ENCODE assay signal across 10 cellular contexts in the genomic region with DNA sequence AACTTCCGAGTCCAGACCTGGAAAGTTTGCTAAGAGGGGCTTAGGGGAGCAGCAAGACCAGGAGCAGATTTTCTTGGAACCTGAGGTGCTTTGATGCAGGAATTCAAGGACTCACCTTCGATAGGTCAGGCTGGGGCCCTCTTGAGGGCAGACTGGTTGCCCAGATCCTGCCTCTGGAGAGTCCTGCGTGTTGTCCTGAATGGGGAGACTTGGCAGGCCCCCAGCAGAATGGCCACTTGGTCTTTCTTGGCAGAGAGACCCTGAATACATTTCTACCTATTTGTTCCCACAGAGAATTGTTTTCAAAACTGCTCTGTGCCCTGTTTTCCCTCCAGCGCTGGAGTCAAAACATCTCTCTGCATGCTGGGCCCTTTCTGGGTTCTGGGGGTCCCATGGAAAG. TPM values are rescaled to one million over a fixed set of nuclear protein-coding genes. Genes with fewer than 3 reads are reported as not detected.
DNase-seq lines count a peak whose midpoint lies in the region; ATAC-seq, FAIRE-seq and TF ChIP-seq lines count a peak whose summit lies in the region.
"Had no signal": no experiment of that assay in that cellular context is flagged by ENCODE, and none has a peak within 500 bp of the region (broad histone marks: within the 10 kb centered on the region; RNA-seq: fewer than 3 reads in every experiment).

No MANE protein-coding gene starts in this region.

- H3K9ac ChIP-seq in GM12878 (ENCODE audit: control insufficient read depth, insufficient read depth, low read length), result no peak overlapping the region; the same call in 1 of the 2 replicates

- peaks cover 0 to 7% (median 0%) of the 10 kb centered on the region in 9 donors for H3K36me3 ChIP-seq in heart left ventricle
- peaks cover 2 to 5% of the 10 kb centered on the region in 2 experiments; a peak in 3 of 4 replicates for H3K36me3 ChIP-seq in GM12878 (ENCODE audit: control insufficient read depth in 2 of 2, insufficient read depth in 2 of 2, low read length in 1 of 2)

- in situ Hi-C loops in GM12878 (cut with MboI), result loop anchor here (5.0 to 25.0 kb wide), 4 partner anchors 104 to 1281 kb away; a partner anchor contains a TSS

- H3K9me3 ChIP-seq in heart left ventricle, result no peaks in the 10 kb centered on the region
- H3K9me3 ChIP-seq in GM12878 (replicated peaks; ENCODE audit: control insufficient read depth, insufficient read depth, low read length), result no peaks in the 10 kb centered on the region

- CTCF ChIA-PET in GM12878 (lab: Yijun Ruan, JAX), result interaction anchor here (0.7 to 1.5 kb wide), 5 partner anchors 13 to 158 kb away, joined by 3 to 6 read pairs (median 3); no protein-coding TSS in a partner anchor

- peak in 2 of 5 donors; percentile 76 to 81 for DNase-seq in heart left ventricle
- no peak for DNase-seq in left cardiac atrium
- DNase-seq in GM12878 (ENCODE audit: low read depth, low spot score), result no peak
- no peak for DNase-seq in SHP77 (lab: John Stamatoyannopoulos, UW)
- no peak for DNase-seq in mesothelial cell of epicardium (ENCODE audit: low spot score in 2 of 2, unreplicated experiment in 2 of 2)
- DNase-seq: NCI-H146, occipital lobe had no signal

- FAIRE-seq in GM12878 (lab: Jason Lieb, UNC), result no peak

- H3K27ac Mint-ChIP-seq in nephron (peak overlapping the region in 1 of 3 experiments; percentile 21), mesothelial cell of epicardium (no peak overlapping the region)

- POLR2A ChIA-PET in GM12878 (lab: Charles Lee), result interaction anchor here (0.6 to 1.2 kb wide), 3 partner anchors 26 to 181 kb away, joined by 4 read pairs; no protein-coding TSS in a partner anchor

- H3K4me3 ChIP-seq in heart left ventricle, result peak overlapping the region in 1 of 12 donors; percentile 6
- H3K4me3 ChIP-seq in GM12878, result peak overlapping the region; percentile 91

- peaks cover 3 to 76% (median 70%) of the 10 kb centered on the region in 12 donors for H3K4me1 ChIP-seq in heart left ventricle
- peaks cover 51% of the 10 kb centered on the region for H3K4me1 ChIP-seq in GM12878 (ENCODE audit: control insufficient read depth, insufficient read depth, low read length)

- WGBS in heart left ventricle, 4 donors, result 38 to 49% (median 41%) methylated on average over 4 of the region's 4 CpGs
- WGBS in GM12878 (ENCODE audit: insufficient coverage, insufficient replicate concordance, low lambda C conversion rate, missing lambda C conversion rate), result 71% methylated on average over 4 of the region's 4 CpGs

- peaks cover 46% of the 10 kb centered on the region for H3K4me1 Mint-ChIP-seq in nephron
- H3K4me1 Mint-ChIP-seq in mesothelial cell of epicardium, result peaks cover 14% of the 10 kb centered on the region

- no peak for TF ChIP-seq RAD21 in GM12878 (IDR thresholded peaks at IDR 0.05; ENCODE audit: insufficient read depth, low read depth, low read length)

- ATAC-seq in heart left ventricle (no peak), left cardiac atrium (no peak), GM12878 (no peak), GM19035 (IDR thresholded peaks at IDR 0.05; ENCODE audit: unreplicated experiment) (no peak)
- ATAC-seq in activated CD4-positive, CD25-positive, alpha-beta regulatory T cell treated with anti-CD3 and anti-CD28 coated beads, Interleukin-2, amount 50 U/mL, for 24 hours, result no peak

- peak overlapping the region; percentile 85 for H3K4me2 ChIP-seq in GM12878 (ENCODE audit: control insufficient read depth, insufficient read depth)

- H3K27me3 Mint-ChIP-seq in nephron (ENCODE audit: low read depth) (peaks cover 3% of the 10 kb centered on the region), mesothelial cell of epicardium (ENCODE audit: low read depth) (no peaks in the 10 kb centered on the region)

- RAD21 ChIA-PET in GM12878 (lab: Charles Lee; ENCODE audit: unreplicated experiment), result interaction anchor here (1.0 to 2.8 kb wide), 6 partner anchors 12 to 158 kb away, joined by 3 to 18 read pairs (median 6); no protein-coding TSS in a partner anchor

- no peak for TF ChIP-seq EP300 in GM12878 (IDR thresholded peaks at IDR 0.05; ENCODE audit: borderline replicate concordance in 1 of 2, control insufficient read depth in 1 of 2, low read depth in 2 of 2, low read length in 2 of 2)

- TF ChIP-seq POLR2A in heart left ventricle (IDR thresholded peaks at IDR 0.05) (no peak), GM12878 (IDR thresholded peaks at IDR 0.05; ENCODE audit: low read depth, low read length) (no peak)

- H3K79me2 ChIP-seq in GM12878 (ENCODE audit: control insufficient read depth, insufficient read depth, low read length), result peaks cover 90% of the 10 kb centered on the region

- SMC1A ChIA-PET in GM12878 (lab: Charles Lee; ENCODE audit: uncharacterized antibody, unreplicated experiment), result interaction anchor here (0.8 to 2.3 kb wide), 7 partner anchors 8 to 157 kb away, joined by 3 to 8 read pairs (median 4); no protein-coding TSS in a partner anchor

- H3K9me3 Mint-ChIP-seq in nephron (no peaks in the 10 kb centered on the region), mesothelial cell of epicardium (no peaks in the 10 kb centered on the region)

- peaks cover 8% of the 10 kb centered on the region for H4K20me1 ChIP-seq in GM12878 (ENCODE audit: control insufficient read depth, insufficient read depth)

- TF ChIP-seq CTCF in heart left ventricle (IDR thresholded peaks at IDR 0.05), result no peak
- TF ChIP-seq CTCF in GM12878 (IDR thresholded peaks at IDR 0.05 in 2 of 3, conservative IDR thresholded peaks at IDR 0.05 in 1 of 3; ENCODE audit: control insufficient read depth in 2 of 3, extremely low read depth in 1 of 3, insufficient read depth in 1 of 3, low read depth in 3 of 3, low read length in 3 of 3), result no peak
- TF ChIP-seq CTCF in nephron (IDR thresholded peaks at IDR 0.05; ENCODE audit: unreplicated experiment in 3 of 3), result no peak
- TF ChIP-seq CTCF in mesothelial cell of epicardium (IDR thresholded peaks at IDR 0.05; ENCODE audit: unreplicated experiment), result no peak

- no TSS peak for BruUV-seq in GM12878 (replicated peaks; lab: Mats Ljungman, UMichigan)

- H3K27ac ChIP-seq in heart left ventricle, result peak overlapping the region; percentile 14 to 100 (median 99)
- peak overlapping the region; percentile 87 for H3K27ac ChIP-seq in GM12878 (ENCODE audit: control insufficient read depth, insufficient read depth)

- H3K27me3 ChIP-seq in heart left ventricle, result no peaks in the 10 kb centered on the region
- no peaks in the 10 kb centered on the region for H3K27me3 ChIP-seq in GM12878 (replicated peaks in 1 of 2; ENCODE audit: control insufficient read depth in 2 of 2, insufficient read depth in 2 of 2, low read length in 1 of 2)

- no peak overlapping the region for H2AFZ ChIP-seq in GM12878 (ENCODE audit: control insufficient read depth, low read depth, low read length)

- H3K36me3 Mint-ChIP-seq in nephron (ENCODE audit: low read depth) (no peaks in the 10 kb centered on the region), mesothelial cell of epicardium (no peaks in the 10 kb centered on the region)

- intact Hi-C loops in heart left ventricle (cut with DNase I), result loop anchor here in 2 of 10 donors (5.0 kb wide), 2 partner anchors 36 to 106 kb away; no protein-coding TSS in a partner anchor
- intact Hi-C loops in left cardiac atrium (cut with DNase I), result loop anchor here in 1 of 2 donors (10.0 kb wide), 1 partner anchor 64 kb away; no protein-coding TSS in a partner anchor
- intact Hi-C loops in GM12878 (cut with micrococcal nuclease; ENCODE audit: unreplicated experiment), result no loop called here

- H3K4me3 Mint-ChIP-seq in nephron (peak overlapping the region in 2 of 3 experiments; percentile 80 to 89), mesothelial cell of epicardium (no peak overlapping the region)

TF ChIP-seq in GM12878, 131 proteins besides CTCF, POLR2A, EP300 and RAD21:
- TF ChIP-seq, protein P1, sequence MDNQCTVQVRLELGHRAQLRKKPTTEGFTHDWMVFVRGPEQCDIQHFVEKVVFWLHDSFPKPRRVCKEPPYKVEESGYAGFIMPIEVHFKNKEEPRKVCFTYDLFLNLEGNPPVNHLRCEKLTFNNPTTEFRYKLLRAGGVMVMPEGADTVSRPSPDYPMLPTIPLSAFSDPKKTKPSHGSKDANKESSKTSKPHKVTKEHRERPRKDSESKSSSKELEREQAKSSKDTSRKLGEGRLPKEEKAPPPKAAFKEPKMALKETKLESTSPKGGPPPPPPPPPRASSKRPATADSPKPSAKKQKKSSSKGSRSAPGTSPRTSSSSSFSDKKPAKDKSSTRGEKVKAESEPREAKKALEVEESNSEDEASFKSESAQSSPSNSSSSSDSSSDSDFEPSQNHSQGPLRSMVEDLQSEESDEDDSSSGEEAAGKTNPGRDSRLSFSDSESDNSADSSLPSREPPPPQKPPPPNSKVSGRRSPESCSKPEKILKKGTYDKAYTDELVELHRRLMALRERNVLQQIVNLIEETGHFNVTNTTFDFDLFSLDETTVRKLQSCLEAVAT (IDR thresholded peaks at IDR 0.05), result no peak
- 0 out of 2 replicates have a peak, but pooled peaks have one; percentile 8 for TF ChIP-seq WRNIP1 (IDR thresholded peaks at IDR 0.05; ENCODE audit: borderline replicate concordance, low read depth, low read length)
- no peak for TF ChIP-seq TARDBP (IDR thresholded peaks at IDR 0.05; ENCODE audit: borderline replicate concordance)
- no peak for TF ChIP-seq CBFB (IDR thresholded peaks at IDR 0.05; ENCODE audit: low read depth)
- TF ChIP-seq CHD1 (IDR thresholded peaks at IDR 0.05; ENCODE audit: low read depth, low read length), result no peak
TF ChIP-seq in GM12878: peak in this region for 1.

RNA-seq across cellular contexts. Expression of a gene that starts 4.2 kb away (rescaled TPM):
- total RNA-seq in heart left ventricle (10 to 100 TPM; 37.5 to 65.9 (median 56.4) TPM), left cardiac atrium (10 to 100 TPM; 34.5 to 69.9 TPM), GM12878 (2014; rRNA removed) (49.3 and 51.8 TPM in 2 replicates), GM12878 (2014; rRNA removed; fragmentation: Illumina TruSeq; extraction: Trizol) (64.7 and 65.1 TPM in 2 replicates), GM12878 (2021) (109 and 112 TPM in 2 replicates), mesothelial cell of epicardium (26.9 to 29.5 TPM (median 28.1 TPM) in 3 replicates)
- polyA plus RNA-seq in heart left ventricle (10 to 100 TPM; 22.4 to 74.0 TPM), GM12878 (2011; rRNA removed) (71.9 and 72.0 TPM in 2 replicates), GM12878 (2014; fragmentation: Illumina TruSeq; extraction: Trizol) (42.3 and 48.2 TPM in 2 replicates), GM12878 (2014; fragmentation: Nextera tagmentation; extraction: Ambion mirVana) (10 to 100 TPM; 31.1 to 63.1 TPM), GM12878 (2014; rRNA removed) (51.0 and 52.4 TPM in 2 replicates), GM12878 (2016; fragmentation: Nextera tagmentation; extraction: Ambion mirVana) (10 to 100 TPM; 20.3 to 24.4 TPM)
- total RNA-seq in GM12878 (2013; cell fraction: nucleolus; rRNA removed), result 47.3 and 48.6 TPM in 2 replicates
- 21.1 TPM for polyA plus RNA-seq in GM12878 (2011; ENCODE audit: low read depth)
- 40.2 and 46.9 TPM in 2 replicates for polyA plus RNA-seq in GM12878 (2011; cell fraction: cytosol; rRNA removed)
- 35.3 and 41.2 TPM in 2 replicates for polyA plus RNA-seq in GM12878 (2011; cell fraction: nucleus; rRNA removed)
- polyA plus RNA-seq in GM12878 (2012), result 50.2 and 70.7 TPM in 2 replicates
- polyA minus RNA-seq in GM12878 (2011; rRNA and poly(A)+ RNA removed), result 55.7 and 58.5 TPM in 2 replicates
- polyA minus RNA-seq in GM12878 (2011; cell fraction: cytosol; rRNA and poly(A)+ RNA removed), result 23.3 and 37.1 TPM in 2 replicates
- 10.3 and 17.7 TPM in 2 replicates for polyA minus RNA-seq in GM12878 (2011; cell fraction: nucleus; rRNA and poly(A)+ RNA removed)
